Comparison of ENCODE assay signal across 8 cellular contexts in the genomic region with DNA sequence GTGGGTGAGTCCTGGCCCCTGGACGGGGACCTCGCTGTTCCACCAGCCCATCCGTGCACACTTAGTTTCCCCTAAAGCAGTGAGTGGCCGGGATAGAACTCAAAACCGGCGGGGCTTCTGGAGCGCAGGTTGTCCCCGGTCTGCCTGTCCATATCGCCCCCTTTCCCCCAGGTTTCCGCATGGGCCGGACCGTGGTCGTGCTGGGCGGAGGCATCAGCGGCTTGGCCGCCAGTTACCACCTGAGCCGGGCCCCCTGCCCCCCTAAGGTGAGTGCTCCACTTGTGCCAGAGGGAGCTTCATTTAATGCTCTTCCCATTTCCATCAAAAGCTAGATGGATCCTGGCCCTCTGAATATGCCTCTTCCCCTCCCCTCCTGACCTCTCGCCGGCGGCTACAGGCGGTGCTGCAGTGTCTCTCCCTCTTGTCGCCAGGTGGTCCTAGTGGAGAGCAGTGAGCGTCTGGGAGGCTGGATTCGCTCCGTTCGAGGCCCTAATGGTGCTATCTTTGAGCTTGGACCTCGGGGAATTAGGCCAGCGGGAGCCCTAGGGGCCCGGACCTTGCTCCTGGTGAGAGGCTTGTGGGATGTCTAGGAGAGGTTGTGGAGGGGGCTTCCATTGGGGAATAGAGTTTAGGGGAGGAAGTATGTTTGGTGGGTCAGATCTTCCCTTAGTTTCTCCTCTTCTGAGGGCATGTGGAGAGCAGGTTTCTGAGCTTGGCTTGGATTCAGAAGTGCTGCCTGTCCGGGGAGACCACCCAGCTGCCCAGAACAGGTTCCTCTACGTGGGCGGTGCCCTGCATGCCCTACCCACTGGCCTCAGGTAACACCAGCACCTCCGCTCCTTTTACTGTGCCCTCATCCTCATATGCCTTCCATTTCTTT. TPM values are rescaled to one million over a fixed set of nuclear protein-coding genes. Genes with fewer than 3 reads are reported as not detected.
DNase-seq lines count a peak whose midpoint lies in the region; ATAC-seq, FAIRE-seq and TF ChIP-seq lines count a peak whose summit lies in the region.

No MANE protein-coding gene starts in this region.

- H3K4me2 ChIP-seq in HCT116 (ENCODE audit: low read length) (peak overlapping the region; percentile 87), endothelial cell of umbilical vein (ENCODE audit: insufficient read depth, low read length) (peak overlapping the region; percentile 93)

- H3K4me1 Mint-ChIP-seq in natural killer cell, result peaks cover 25 to 50% of the 10 kb centered on the region in 2 donors

- RAD21 ChIA-PET in HCT116 (lab: Charles Lee; ENCODE audit: low non-redundant PET in 1 of 2, low total read pairs in 2 of 2, uncharacterized antibody in 2 of 2, unreplicated experiment in 2 of 2), result no interaction called here

- CTCF ChIA-PET in HCT116 (lab: Charles Lee), result interaction anchor here (0.8 to 2.8 kb wide), 9 partner anchors 10 to 575 kb away, joined by 3 to 10 read pairs (median 7); partner anchors contain the start of genes B4GALT3, DEDD, NDUFS2 and TOMM40L
- CTCF ChIA-PET in endothelial cell of umbilical vein (lab: Charles Lee), result interaction anchor here (0.6 to 3.1 kb wide), 16 partner anchors 7 to 215 kb away, joined by 3 to 35 read pairs (median 7); partner anchors contain the start of genes ADAMTS4, B4GALT3, CFAP126 and DEDD

- H3K27me3 ChIP-seq in HCT116 (ENCODE audit: insufficient read depth, low read length) (no peaks in the 10 kb centered on the region), RWPE2 (ENCODE audit: insufficient read depth, poor library complexity, severe bottlenecking) (no peaks in the 10 kb centered on the region), endothelial cell of umbilical vein (ENCODE audit: control insufficient read depth in 2 of 2, insufficient read depth in 2 of 2, low read length in 2 of 2) (no peaks in the 10 kb centered on the region)

- H3K4me3 ChIP-seq in HCT116 (replicated peaks in 1 of 2; ENCODE audit: low read depth in 1 of 2, low read length in 2 of 2), result peak overlapping the region; percentile 71 to 82
- H3K4me3 ChIP-seq in RWPE2 (ENCODE audit: severe bottlenecking), result peak overlapping the region; percentile 61
- peak overlapping the region; percentile 81 to 87 (median 87) for H3K4me3 ChIP-seq in endothelial cell of umbilical vein (replicated peaks in 1 of 3; ENCODE audit: insufficient read depth in 1 of 3, low read depth in 1 of 3, low read length in 3 of 3)

- no peak for TF ChIP-seq RAD21 in HCT116 (IDR thresholded peaks at IDR 0.05; ENCODE audit: low read depth)

- peak overlapping the region; percentile 97 to 98 for H3K27ac Mint-ChIP-seq in natural killer cell

- POLR2A ChIA-PET in HCT116 (lab: Charles Lee) (interaction anchor here (0.7 to 3.1 kb wide), 14 partner anchors 9 to 215 kb away, joined by 3 to 24 read pairs (median 6); partner anchors contain the start of genes B4GALT3, DEDD, NDUFS2 and NIT1), endothelial cell of umbilical vein (lab: Charles Lee) (interaction anchor here (0.5 to 2.2 kb wide), 4 partner anchors 13 to 215 kb away, joined by 3 to 8 read pairs (median 4); partner anchors contain the start of gene TOMM40L)

- H3K27me3 Mint-ChIP-seq in natural killer cell (ENCODE audit: low read depth in 2 of 2), result no peaks in the 10 kb centered on the region

- H3K9me2 ChIP-seq in HCT116 (ENCODE audit: insufficient read depth), result no peaks in the 10 kb centered on the region

- DNase-seq in COR-L47 (lab: John Stamatoyannopoulos, UW) (peak; percentile 4), HCT116 (ENCODE audit: low read depth, low spot score) (no peak), RWPE2 (ENCODE audit: low spot score) (no peak), endothelial cell of umbilical vein (ENCODE audit: low read depth, low spot score) (no peak), natural killer cell (no peak), dedifferentiated amniotic fluid mesenchymal stem cell (ENCODE audit: extremely low spot score) (no peak)

- FAIRE-seq in endothelial cell of umbilical vein (lab: Jason Lieb, UNC), result no peak

- no peak for TF ChIP-seq POLR2A in HCT116 (IDR thresholded peaks at IDR 0.05; ENCODE audit: borderline replicate concordance, extremely low read depth, insufficient read depth, insufficient read length)
- no peak for TF ChIP-seq POLR2A in endothelial cell of umbilical vein (IDR thresholded peaks at IDR 0.05; ENCODE audit: low read depth, low read length)

- H3K9me3 Mint-ChIP-seq in natural killer cell, result no peaks in the 10 kb centered on the region

- TF ChIP-seq CTCF in HCT116 (IDR thresholded peaks at IDR 0.05 in 2 of 3, conservative IDR thresholded peaks at IDR 0.05 in 1 of 3; ENCODE audit: borderline replicate concordance in 1 of 3, insufficient read depth in 1 of 3, low read depth in 2 of 3, low read length in 2 of 3) (no peak), RWPE2 (IDR thresholded peaks at IDR 0.05; ENCODE audit: poor library complexity, severe bottlenecking) (no peak), endothelial cell of umbilical vein (IDR thresholded peaks at IDR 0.05; ENCODE audit: extremely low read depth in 1 of 2, insufficient read depth in 1 of 2, low read depth in 1 of 2, low read length in 2 of 2) (no peak), natural killer cell (IDR thresholded peaks at IDR 0.05) (no peak)

- no peaks in the 10 kb centered on the region; the same call in 1 of the 2 replicates for H3K79me2 ChIP-seq in HCT116 (ENCODE audit: insufficient read depth, low read length)
- H3K79me2 ChIP-seq in endothelial cell of umbilical vein (ENCODE audit: control insufficient read depth, insufficient read depth, low read length), result no peaks in the 10 kb centered on the region

- H3K36me3 Mint-ChIP-seq in natural killer cell, result peaks cover 7% of the 10 kb centered on the region

- dilution Hi-C loops in endothelial cell of umbilical vein (cut with MboI; ENCODE audit: extremely low pct_ligation_motif_present, low sequenced_read_pairs), result no loop called here

- intact Hi-C loops in HCT116 (cut with micrococcal nuclease), result no loop called here
- intact Hi-C loops in endothelial cell of umbilical vein (cut with micrococcal nuclease), result loop anchor here (1.0 to 2.0 kb wide), 4 partner anchors 10 to 216 kb away; partner anchors contain the start of gene B4GALT3
- intact Hi-C loops in natural killer cell (cut with micrococcal nuclease), result loop anchor here (1.0 to 5.0 kb wide), 5 partner anchors 10 to 35 kb away; partner anchors contain the start of genes B4GALT3, DEDD, NDUFS2 and UFC1

- no peaks in the 10 kb centered on the region for H3K9me1 ChIP-seq in endothelial cell of umbilical vein (replicated peaks; ENCODE audit: control insufficient read depth, extremely low read depth, insufficient read depth, low read length)

- peak; percentile 24 for ATAC-seq in HCT116
- ATAC-seq in RWPE2 (ENCODE audit: low read depth), result no peak; the same call in 2 of the 3 replicates
- ATAC-seq in natural killer cell, result no peak
- ATAC-seq in HG03460 (IDR thresholded peaks at IDR 0.05; ENCODE audit: unreplicated experiment), result no peak
- ATAC-seq in GM18519 (IDR thresholded peaks at IDR 0.05; ENCODE audit: low FRiP score, unreplicated experiment), result no peak

- H3K4me1 ChIP-seq in HCT116 (ENCODE audit: control insufficient read depth in 1 of 2, insufficient read depth in 2 of 2, low read length in 2 of 2) (peaks cover 3 to 31% of the 10 kb centered on the region in 2 experiments; a peak in 3 of 4 replicates), RWPE2 (ENCODE audit: insufficient read depth, poor library complexity, severe bottlenecking) (no peaks in the 10 kb centered on the region), endothelial cell of umbilical vein (ENCODE audit: control insufficient read depth, extremely low read depth, insufficient read depth, low read length) (peaks cover 16% of the 10 kb centered on the region)

- H3K9ac ChIP-seq in HCT116 (ENCODE audit: low read length) (peak overlapping the region; percentile 82), endothelial cell of umbilical vein (replicated peaks; ENCODE audit: extremely low read depth, insufficient read depth, low read length) (peak overlapping the region; percentile 82)

- H3K9me3 ChIP-seq in HCT116 (ENCODE audit: control insufficient read depth in 1 of 2, insufficient read depth in 1 of 2, low read depth in 1 of 2, low read length in 2 of 2) (no peaks in the 10 kb centered on the region), RWPE2 (ENCODE audit: severe bottlenecking) (no peaks in the 10 kb centered on the region), endothelial cell of umbilical vein (replicated peaks; ENCODE audit: control insufficient read depth, insufficient read depth, low read length) (no peaks in the 10 kb centered on the region)

- H3K4me3 Mint-ChIP-seq in natural killer cell, result peak overlapping the region; percentile 93

- H4K20me1 ChIP-seq in HCT116 (ENCODE audit: insufficient read depth), result no peaks in the 10 kb centered on the region
- no peaks in the 10 kb centered on the region for H4K20me1 ChIP-seq in endothelial cell of umbilical vein (replicated peaks; ENCODE audit: control insufficient read depth, extremely low read depth, insufficient read depth, low read length)

- H3K27ac ChIP-seq in HCT116 (ENCODE audit: low read depth, low read length), result peak overlapping the region; percentile 65
- peak overlapping the region; percentile 28 for H3K27ac ChIP-seq in RWPE2 (ENCODE audit: poor library complexity, severe bottlenecking)
- H3K27ac ChIP-seq in endothelial cell of umbilical vein (ENCODE audit: insufficient read depth, low read depth, low read length), result peak overlapping the region; percentile 74

- H3K36me3 ChIP-seq in HCT116 (ENCODE audit: control insufficient read depth in 1 of 2, insufficient read depth in 2 of 2, low read length in 2 of 2), result peaks cover 11 to 33% of the 10 kb centered on the region in 2 experiments; a peak in 2 of 4 replicates
- H3K36me3 ChIP-seq in RWPE2 (ENCODE audit: low read depth), result peaks cover 26% of the 10 kb centered on the region
- peaks cover 11 to 26% of the 10 kb centered on the region in 2 experiments for H3K36me3 ChIP-seq in endothelial cell of umbilical vein (ENCODE audit: control insufficient read depth in 2 of 2, extremely low read depth in 1 of 2, insufficient read depth in 2 of 2, low read length in 2 of 2)

- H2AFZ ChIP-seq in HCT116 (ENCODE audit: low read depth, low read length, poor library complexity, severe bottlenecking) (no peak overlapping the region), endothelial cell of umbilical vein (ENCODE audit: low read depth, low read length) (peak overlapping the region; percentile 79)

- BruUV-seq in HCT116 (replicated peaks; lab: Mats Ljungman, UMichigan) (TSS peak; percentile 39), endothelial cell of umbilical vein (replicated peaks; lab: Mats Ljungman, UMichigan) (TSS peak; percentile 30)

RNA-seq across cellular contexts. Expression of gene PPOX, which starts 0.7 kb away (rescaled TPM):
- 24.2 TPM for total RNA-seq in HCT116 (2021; ENCODE audit: unreplicated experiment)
- 20.8 and 23.2 TPM in 2 replicates for polyA plus RNA-seq in HCT116 (2012)
- 28.5 and 28.9 TPM in 2 replicates for total RNA-seq in endothelial cell of umbilical vein
- polyA plus RNA-seq in endothelial cell of umbilical vein, result 26.4 and 31.3 TPM in 2 replicates
- 11.8 and 15.6 TPM in 2 replicates for polyA plus RNA-seq in endothelial cell of umbilical vein (2011; cell fraction: cytosol; rRNA removed)
- polyA plus RNA-seq in endothelial cell of umbilical vein (2011; cell fraction: nucleus; rRNA removed), result 118 and 123 TPM in 2 replicates
- polyA plus RNA-seq in endothelial cell of umbilical vein (2012), result 17.9 and 19.2 TPM in 2 replicates
- polyA minus RNA-seq in endothelial cell of umbilical vein, result 13.7 and 16.0 TPM in 2 replicates
- polyA minus RNA-seq in endothelial cell of umbilical vein (2011; cell fraction: cytosol; rRNA and poly(A)+ RNA removed), result 13.5 TPM
- 17.6 and 19.1 TPM in 2 replicates for polyA minus RNA-seq in endothelial cell of umbilical vein (2011; cell fraction: nucleus; rRNA and poly(A)+ RNA removed)
- total RNA-seq in natural killer cell, result 10 to 100 TPM; 45.5 to 66.3 (median 57.4) TPM

RNA-seq across cellular contexts. Expression of gene USP21, which starts 7.6 kb away (rescaled TPM):
- total RNA-seq in HCT116 (2021; ENCODE audit: unreplicated experiment), result 22.1 TPM
- 17.0 and 17.3 TPM in 2 replicates for polyA plus RNA-seq in HCT116 (2012)
- 18.7 and 19.7 TPM in 2 replicates for total RNA-seq in endothelial cell of umbilical vein
- 29.2 and 34.9 TPM in 2 replicates for polyA plus RNA-seq in endothelial cell of umbilical vein
- polyA plus RNA-seq in endothelial cell of umbilical vein (2011; cell fraction: cytosol; rRNA removed), result 21.0 and 21.5 TPM in 2 replicates
- 84.5 and 91.0 TPM in 2 replicates for polyA plus RNA-seq in endothelial cell of umbilical vein (2011; cell fraction: nucleus; rRNA removed)
- 14.6 and 14.7 TPM in 2 replicates for polyA plus RNA-seq in endothelial cell of umbilical vein (2012)
- 16.3 TPM in 2 replicates for polyA minus RNA-seq in endothelial cell of umbilical vein
- 16.2 TPM for polyA minus RNA-seq in endothelial cell of umbilical vein (2011; cell fraction: cytosol; rRNA and poly(A)+ RNA removed)
- 16.0 and 18.2 TPM in 2 replicates for polyA minus RNA-seq in endothelial cell of umbilical vein (2011; cell fraction: nucleus; rRNA and poly(A)+ RNA removed)
- 10 to 100 TPM; 31.6 to 40.3 (median 35.3) TPM for total RNA-seq in natural killer cell

RNA-seq across cellular contexts. Expression of gene B4GALT3, which starts 10.4 kb away (rescaled TPM):
- 53.7 TPM for total RNA-seq in HCT116 (2021; ENCODE audit: unreplicated experiment)
- 53.9 and 56.5 TPM in 2 replicates for polyA plus RNA-seq in HCT116 (2012)
- 39.5 and 39.8 TPM in 2 replicates for total RNA-seq in endothelial cell of umbilical vein
- polyA plus RNA-seq in endothelial cell of umbilical vein, result 55.5 and 60.4 TPM in 2 replicates
- 43.9 and 47.0 TPM in 2 replicates for polyA plus RNA-seq in endothelial cell of umbilical vein (2011; cell fraction: cytosol; rRNA removed)
- polyA plus RNA-seq in endothelial cell of umbilical vein (2011; cell fraction: nucleus; rRNA removed), result 46.1 and 53.2 TPM in 2 replicates
- polyA plus RNA-seq in endothelial cell of umbilical vein (2012), result 36.9 and 38.5 TPM in 2 replicates
- polyA minus RNA-seq in endothelial cell of umbilical vein, result 22.8 and 24.6 TPM in 2 replicates
- 18.3 TPM for polyA minus RNA-seq in endothelial cell of umbilical vein (2011; cell fraction: cytosol; rRNA and poly(A)+ RNA removed)
- polyA minus RNA-seq in endothelial cell of umbilical vein (2011; cell fraction: nucleus; rRNA and poly(A)+ RNA removed), result 13.6 and 14.2 TPM in 2 replicates
- total RNA-seq in natural killer cell, result 10 to 100 TPM; 58.4 to 62.2 (median 59.4) TPM

RNA-seq across cellular contexts. Expression of gene UFC1, which starts 13.1 kb away (rescaled TPM):
- total RNA-seq in HCT116 (2021; ENCODE audit: unreplicated experiment) (63.7 TPM), endothelial cell of umbilical vein (102 and 110 TPM in 2 replicates), natural killer cell (100 to 1,000 TPM; 109 to 155 (median 117) TPM)
- 87.0 and 95.6 TPM in 2 replicates for polyA plus RNA-seq in HCT116 (2012)
- polyA plus RNA-seq in endothelial cell of umbilical vein, result 115 and 149 TPM in 2 replicates
- 198 and 222 TPM in 2 replicates for polyA plus RNA-seq in endothelial cell of umbilical vein (2011; cell fraction: cytosol; rRNA removed)
- polyA plus RNA-seq in endothelial cell of umbilical vein (2011; cell fraction: nucleus; rRNA removed), result 63.9 and 87.7 TPM in 2 replicates
- polyA plus RNA-seq in endothelial cell of umbilical vein (2012), result 124 and 128 TPM in 2 replicates
- 68.2 and 73.7 TPM in 2 replicates for polyA minus RNA-seq in endothelial cell of umbilical vein
- polyA minus RNA-seq in endothelial cell of umbilical vein (2011; cell fraction: cytosol; rRNA and poly(A)+ RNA removed), result 45.0 TPM
- polyA minus RNA-seq in endothelial cell of umbilical vein (2011; cell fraction: nucleus; rRNA and poly(A)+ RNA removed), result 22.1 and 30.2 TPM in 2 replicates

RNA-seq across cellular contexts. Expression of gene ADAMTS4, which starts 31.9 kb away (rescaled TPM):
- total RNA-seq in HCT116 (2021; ENCODE audit: unreplicated experiment) (not detected), endothelial cell of umbilical vein (8.9 and 13.6 TPM in 2 replicates), natural killer cell (under 1 TPM; 0.14 to 0.20 (median 0.14) TPM)
- polyA plus RNA-seq in HCT116 (2012), result 0.01 and 0.02 TPM in 2 replicates
- 2.5 and 2.6 TPM in 2 replicates for polyA plus RNA-seq in endothelial cell of umbilical vein
- polyA plus RNA-seq in endothelial cell of umbilical vein (2011; cell fraction: cytosol; rRNA removed), result 1.1 and 1.4 TPM in 2 replicates
- polyA plus RNA-seq in endothelial cell of umbilical vein (2011; cell fraction: nucleus; rRNA removed), result 2.7 and 3.4 TPM in 2 replicates
- polyA plus RNA-seq in endothelial cell of umbilical vein (2012), result 11.6 and 12.1 TPM in 2 replicates
- polyA minus RNA-seq in endothelial cell of umbilical vein, result 3.5 and 13.4 TPM in 2 replicates
- 0.41 TPM for polyA minus RNA-seq in endothelial cell of umbilical vein (2011; cell fraction: cytosol; rRNA and poly(A)+ RNA removed)
- polyA minus RNA-seq in endothelial cell of umbilical vein (2011; cell fraction: nucleus; rRNA and poly(A)+ RNA removed), result 7.3 and 7.8 TPM in 2 replicates
